Comparison of ENCODE assay signal across 18 cellular contexts in genomic region chr10:73060173-73060572, GRCh38. TPM values are rescaled to one million over a fixed set of nuclear protein-coding genes. Genes with fewer than 3 reads are reported as not detected.
DNase-seq lines count a peak whose midpoint lies in the region; ATAC-seq, FAIRE-seq and TF ChIP-seq lines count a peak whose summit lies in the region.
"Had no signal": no experiment of that assay in that cellular context is flagged by ENCODE, and none has a peak within 500 bp of the region (broad histone marks: within the 10 kb centered on the region; RNA-seq: fewer than 3 reads in every experiment).

No MANE protein-coding gene starts in this region.

- no peak overlapping the region for H3K4me2 ChIP-seq in GM12878 (ENCODE audit: control insufficient read depth, insufficient read depth)
- no peak overlapping the region for H3K4me2 ChIP-seq in PC-3 (ENCODE audit: low read length)

- no peak overlapping the region for H3K4me3 Mint-ChIP-seq in activated naive CD4-positive, alpha-beta T cell treated with anti-CD3 and anti-CD28 coated beads for 36 hours
- no peak overlapping the region for H3K4me3 Mint-ChIP-seq in HFFc6
- H3K4me3 Mint-ChIP-seq: dendritic cell treated with granulocyte-macrophage colony-stimulating factor and Interleukin-4, amounts not matched to agents 40 ng/mL and 50 ng/mL, for 4 days had no signal

- DNase-seq in activated naive CD4-positive, alpha-beta T cell treated with anti-CD3 and anti-CD28 coated beads for 36 hours = no peak
- DNase-seq in activated naive CD4-positive, alpha-beta T cell (lab: John Stamatoyannopoulos, UW) = no peak
- DNase-seq in HFFc6 = no peak
- DNase-seq in GM12878 (ENCODE audit: low read depth, low spot score) = no peak
- no peak for DNase-seq in small intestine
- no peak for DNase-seq in C1 segment of cervical spinal cord (lab: John Stamatoyannopoulos, UW)
- no peak for DNase-seq in PC-3
- no peak for DNase-seq in GM10266 (ENCODE audit: extremely low spot score)
- DNase-seq: activated T-cell treated with anti-CD3 and anti-CD28 coated beads, Interleukin-2, amount 50 U/mL, for 48 hours; adrenal gland; NCI-H2171; NCI-H526 treated with DMSO at 0.1 percent for 48 hours; sigmoid colon; SW 1271 had no signal

- no peak for TF ChIP-seq POLR2A in GM12878 (IDR thresholded peaks at IDR 0.05; ENCODE audit: low read depth, low read length)

- no peak for ATAC-seq in GM12878
- ATAC-seq in PC-3 = no peak

- H3K27me3 ChIP-seq in GM12878 (replicated peaks in 1 of 2; ENCODE audit: control insufficient read depth in 2 of 2, insufficient read depth in 2 of 2, low read length in 1 of 2) (no peaks in the 10 kb centered on the region), small intestine (ENCODE audit: control insufficient read depth in 2 of 2, insufficient read depth in 2 of 2, low read length in 2 of 2) (no peaks in the 10 kb centered on the region), PC-3 (ENCODE audit: low read length) (no peaks in the 10 kb centered on the region)
- H3K27me3 ChIP-seq: adrenal gland, breast epithelium, sigmoid colon had no signal

- SMC1A ChIA-PET in GM12878 (lab: Charles Lee; ENCODE audit: uncharacterized antibody, unreplicated experiment) = interaction anchor here (0.6 to 3.6 kb wide), 3 partner anchors 20 to 366 kb away, joined by 3 to 15 read pairs (median 12); no protein-coding TSS in a partner anchor

- H3K36me3 ChIP-seq in GM12878 (ENCODE audit: control insufficient read depth in 2 of 2, insufficient read depth in 2 of 2, low read length in 1 of 2) (peaks cover 0 to 24% of the 10 kb centered on the region in 2 experiments; a peak in 2 of 4 replicates), small intestine (ENCODE audit: control insufficient read depth in 2 of 2, insufficient read depth in 2 of 2, low read length in 2 of 2) (peaks cover 0 to 2% of the 10 kb centered on the region in 2 donors), PC-3 (ENCODE audit: low read depth, low read length) (peaks cover 37% of the 10 kb centered on the region)
- H3K36me3 ChIP-seq: breast epithelium had no signal

- no peak overlapping the region for H3K4me3 ChIP-seq in GM12878
- no peak overlapping the region for H3K4me3 ChIP-seq in small intestine (ENCODE audit: low read depth in 1 of 2, low read length in 2 of 2)
- H3K4me3 ChIP-seq in PC-3 (ENCODE audit: low read length) = no peak overlapping the region
- H3K4me3 ChIP-seq: adrenal gland, breast epithelium, sigmoid colon had no signal

- H3K36me3 Mint-ChIP-seq in activated naive CD4-positive, alpha-beta T cell treated with anti-CD3 and anti-CD28 coated beads for 36 hours (ENCODE audit: low read depth) = peaks cover 16% of the 10 kb centered on the region
- peaks cover 14% of the 10 kb centered on the region for H3K36me3 Mint-ChIP-seq in HFFc6 (ENCODE audit: low read depth)

- 100% methylated on average over 1 of the region's 1 CpG for WGBS in GM12878 (ENCODE audit: insufficient coverage, insufficient replicate concordance, low lambda C conversion rate, missing lambda C conversion rate)
- 96 to 100% (median 100%) methylated on average over 1 of the region's 1 CpG for WGBS in small intestine, 3 donors

- H3F3A ChIP-seq in PC-3 (ENCODE audit: low read length, unreplicated experiment) = peaks cover 4% of the 10 kb centered on the region

- H3K79me2 ChIP-seq in GM12878 (ENCODE audit: control insufficient read depth, insufficient read depth, low read length) (no peaks in the 10 kb centered on the region; the same call in 1 of the 2 replicates), PC-3 (ENCODE audit: low read length) (no peaks in the 10 kb centered on the region)

- in situ Hi-C loops in GM12878 (cut with MboI) = loop anchor here (5.0 kb wide), 1 partner anchor 703 kb away; no protein-coding TSS in a partner anchor

- H2AFZ ChIP-seq in GM12878 (ENCODE audit: control insufficient read depth, low read depth, low read length) = no peak overlapping the region
- no peak overlapping the region for H2AFZ ChIP-seq in PC-3 (ENCODE audit: low read length)

- intact Hi-C loops in activated naive CD4-positive, alpha-beta T cell treated with anti-CD3 and anti-CD28 coated beads for 36 hours (cut with micrococcal nuclease) = no loop called here
- intact Hi-C loops in GM12878 (cut with micrococcal nuclease; ENCODE audit: unreplicated experiment) (loop anchor here (2.0 kb wide), 1 partner anchor 695 kb away; no protein-coding TSS in a partner anchor), PC-3 (cut with micrococcal nuclease) (loop anchor here (2.0 to 5.0 kb wide), 3 partner anchors 51 to 368 kb away; partner anchors contain the start of gene MCU)

- FAIRE-seq in GM12878 (lab: Jason Lieb, UNC) (no peak), small intestine (lab: Jason Lieb, UNC) (peak; percentile 33)

- POLR2A ChIA-PET in GM12878 (lab: Charles Lee) (no interaction called here), PC-3 (lab: Charles Lee; ENCODE audit: unreplicated experiment) (interaction anchor here (0.5 kb wide), 1 partner anchor 34 kb away, joined by 4 read pairs; no protein-coding TSS in a partner anchor)

- no peak for TF ChIP-seq CTCF in HFFc6 (IDR thresholded peaks at IDR 0.05)
- no peak for TF ChIP-seq CTCF in GM12878 (IDR thresholded peaks at IDR 0.05 in 2 of 3, conservative IDR thresholded peaks at IDR 0.05 in 1 of 3; ENCODE audit: control insufficient read depth in 2 of 3, extremely low read depth in 1 of 3, insufficient read depth in 1 of 3, low read depth in 3 of 3, low read length in 3 of 3)
- no peak for TF ChIP-seq CTCF in PC-3 (conservative IDR thresholded peaks at IDR 0.05; ENCODE audit: low read depth, low read length)
- no peak for TF ChIP-seq CTCF in GM10266 (IDR thresholded peaks at IDR 0.05; ENCODE audit: control insufficient read depth, insufficient read depth, low read depth, missing control alignments)

- BruUV-seq in GM12878 (replicated peaks; lab: Mats Ljungman, UMichigan) (no TSS peak), PC-3 (replicated peaks; lab: Mats Ljungman, UMichigan) (no TSS peak)

- TF ChIP-seq EP300 in GM12878 (IDR thresholded peaks at IDR 0.05; ENCODE audit: borderline replicate concordance in 1 of 2, control insufficient read depth in 1 of 2, low read depth in 2 of 2, low read length in 2 of 2) = no peak

- no peak overlapping the region for H3K27ac ChIP-seq in GM12878 (ENCODE audit: control insufficient read depth, insufficient read depth)
- no peak overlapping the region for H3K27ac ChIP-seq in small intestine (ENCODE audit: low read depth in 1 of 2, low read length in 1 of 2)
- no peak overlapping the region for H3K27ac ChIP-seq in PC-3 (ENCODE audit: low read length)
- H3K27ac ChIP-seq: adrenal gland, breast epithelium, C4-2B, sigmoid colon had no signal

- H3K9ac ChIP-seq in GM12878 (ENCODE audit: control insufficient read depth, insufficient read depth, low read length) = no peak overlapping the region
- no peak overlapping the region for H3K9ac ChIP-seq in PC-3 (ENCODE audit: low read length)

- H3K9me3 Mint-ChIP-seq in activated naive CD4-positive, alpha-beta T cell treated with anti-CD3 and anti-CD28 coated beads for 36 hours = no peaks in the 10 kb centered on the region
- no peaks in the 10 kb centered on the region for H3K9me3 Mint-ChIP-seq in HFFc6
- H3K9me3 Mint-ChIP-seq: dendritic cell treated with granulocyte-macrophage colony-stimulating factor and Interleukin-4, amounts not matched to agents 40 ng/mL and 50 ng/mL, for 4 days had no signal

- RAD21 ChIA-PET in GM12878 (lab: Charles Lee; ENCODE audit: unreplicated experiment) = interaction anchor here (2.2 kb wide), 1 partner anchor 99 kb away, joined by 12 read pairs; no protein-coding TSS in a partner anchor

- no peaks in the 10 kb centered on the region for H4K20me1 ChIP-seq in GM12878 (ENCODE audit: control insufficient read depth, insufficient read depth)
- H4K20me1 ChIP-seq in PC-3 (ENCODE audit: low read length) = no peaks in the 10 kb centered on the region

- no peak for TF ChIP-seq RAD21 in GM12878 (IDR thresholded peaks at IDR 0.05; ENCODE audit: insufficient read depth, low read depth, low read length)

- CTCF ChIA-PET in activated naive CD4-positive, alpha-beta T cell treated with anti-CD3 and anti-CD28 coated beads for 36 hours (lab: Charles Lee) = no interaction called here
- CTCF ChIA-PET in GM12878 (lab: Yijun Ruan, JAX) (interaction anchor here (0.6 to 1.4 kb wide), 2 partner anchors 16 to 127 kb away, joined by 3 to 4 read pairs; no protein-coding TSS in a partner anchor), PC-3 (lab: Charles Lee) (no interaction called here)

- H3K4me1 ChIP-seq in GM12878 (ENCODE audit: control insufficient read depth, insufficient read depth, low read length) (peaks cover 7% of the 10 kb centered on the region; the same call in 1 of the 2 replicates), small intestine (ENCODE audit: control insufficient read depth in 2 of 2, insufficient read depth in 1 of 2, low read depth in 1 of 2, low read length in 1 of 2) (no peaks in the 10 kb centered on the region), PC-3 (ENCODE audit: insufficient read depth, low read length) (no peaks in the 10 kb centered on the region)
- H3K4me1 ChIP-seq: breast epithelium, sigmoid colon had no signal

- H3K9me3 ChIP-seq in GM12878 (replicated peaks; ENCODE audit: control insufficient read depth, insufficient read depth, low read length) (no peaks in the 10 kb centered on the region), small intestine (ENCODE audit: control insufficient read depth, low read depth) (no peaks in the 10 kb centered on the region), PC-3 (ENCODE audit: low read length) (no peaks in the 10 kb centered on the region)
- H3K9me3 ChIP-seq: adrenal gland, breast epithelium, sigmoid colon had no signal

- H3K4me1 Mint-ChIP-seq in activated naive CD4-positive, alpha-beta T cell treated with anti-CD3 and anti-CD28 coated beads for 36 hours (ENCODE audit: low read depth) = peaks cover 10% of the 10 kb centered on the region
- H3K4me1 Mint-ChIP-seq in HFFc6 (ENCODE audit: low read depth) = peaks cover 28% of the 10 kb centered on the region

- peak overlapping the region; percentile 26 for H3K27ac Mint-ChIP-seq in activated naive CD4-positive, alpha-beta T cell treated with anti-CD3 and anti-CD28 coated beads for 36 hours
- peak overlapping the region; percentile 40; the same call in 1 of the 2 replicates for H3K27ac Mint-ChIP-seq in HFFc6
- H3K27ac Mint-ChIP-seq: dendritic cell treated with granulocyte-macrophage colony-stimulating factor and Interleukin-4, amounts not matched to agents 40 ng/mL and 50 ng/mL, for 4 days had no signal

- H3K9me2 ChIP-seq in PC-3 (replicated peaks; ENCODE audit: low read length) = no peaks in the 10 kb centered on the region

- no peaks in the 10 kb centered on the region for H3K27me3 Mint-ChIP-seq in activated naive CD4-positive, alpha-beta T cell treated with anti-CD3 and anti-CD28 coated beads for 36 hours (ENCODE audit: low read depth)
- H3K27me3 Mint-ChIP-seq in HFFc6 (ENCODE audit: insufficient read depth) = no peaks in the 10 kb centered on the region
- H3K27me3 Mint-ChIP-seq: dendritic cell treated with granulocyte-macrophage colony-stimulating factor and Interleukin-4, amounts not matched to agents 40 ng/mL and 50 ng/mL, for 4 days had no signal

RNA-seq across cellular contexts. Expression of gene P4HA1, which starts 36.5 kb away (rescaled TPM):
- 10 to 100 TPM; 15.3 to 15.9 TPM for total RNA-seq in activated naive CD4-positive, alpha-beta T cell treated with anti-CD3 and anti-CD28 coated beads for 36 hours
- total RNA-seq in HFFc6 (2021; fragmentation: NEBNext Ultra II Directional; extraction: Animal tissue kit (Norgen Biotek cat#: 25700)) = 100 to 1,000 TPM; 117 to 192 (median 127) TPM
- 302 and 308 TPM in 2 replicates for total RNA-seq in GM12878 (2013; cell fraction: nucleolus; rRNA removed)
- total RNA-seq in GM12878 (2014; rRNA removed) = 24.9 and 35.0 TPM in 2 replicates
- total RNA-seq in GM12878 (2014; rRNA removed; fragmentation: Illumina TruSeq; extraction: Trizol) = 37.0 and 37.7 TPM in 2 replicates
- total RNA-seq in GM12878 (2021) = 22.4 and 26.5 TPM in 2 replicates
- polyA plus RNA-seq in GM12878 (2011; ENCODE audit: low read depth) = 75.0 TPM
- 160 and 283 TPM in 2 replicates for polyA plus RNA-seq in GM12878 (2011; rRNA removed)
- 36.4 and 65.0 TPM in 2 replicates for polyA plus RNA-seq in GM12878 (2011; cell fraction: cytosol; rRNA removed)
- 53.7 and 89.3 TPM in 2 replicates for polyA plus RNA-seq in GM12878 (2011; cell fraction: nucleus; rRNA removed)
- polyA plus RNA-seq in GM12878 (2012) = 99.3 and 136 TPM in 2 replicates
- 23.3 and 28.2 TPM in 2 replicates for polyA plus RNA-seq in GM12878 (2014; fragmentation: Illumina TruSeq; extraction: Trizol)
- 10 to 100 TPM; 15.0 to 17.6 TPM for polyA plus RNA-seq in GM12878 (2014; fragmentation: Nextera tagmentation; extraction: Ambion mirVana)
- 13.5 and 16.0 TPM in 2 replicates for polyA plus RNA-seq in GM12878 (2014; rRNA removed)
- 10 to 100 TPM; 31.4 to 37.4 TPM for polyA plus RNA-seq in GM12878 (2016; fragmentation: Nextera tagmentation; extraction: Ambion mirVana)
- polyA minus RNA-seq in GM12878 (2011; rRNA and poly(A)+ RNA removed) = 87.3 and 113 TPM in 2 replicates
- polyA minus RNA-seq in GM12878 (2011; cell fraction: cytosol; rRNA and poly(A)+ RNA removed) = 31.3 and 35.0 TPM in 2 replicates
- polyA minus RNA-seq in GM12878 (2011; cell fraction: nucleus; rRNA and poly(A)+ RNA removed) = 51.1 and 53.1 TPM in 2 replicates
- 10 to 100 TPM in 1 of 3 donors, 1 to 10 TPM in 2; 2.7 to 10.6 (median 3.0) TPM for polyA plus RNA-seq in small intestine
- total RNA-seq in PC-3 (2014; rRNA removed) = 164 and 181 TPM in 2 replicates

RNA-seq across cellular contexts. Expression of gene NUDT13, which starts 50.1 kb away (rescaled TPM):
- total RNA-seq in activated naive CD4-positive, alpha-beta T cell treated with anti-CD3 and anti-CD28 coated beads for 36 hours = under 1 TPM; 0.72 to 0.83 TPM
- total RNA-seq in HFFc6 (2021; fragmentation: NEBNext Ultra II Directional; extraction: Animal tissue kit (Norgen Biotek cat#: 25700)) = 1 to 10 TPM; 1.3 to 2.3 (median 2.1) TPM
- 5.3 and 5.6 TPM in 2 replicates for total RNA-seq in GM12878 (2013; cell fraction: nucleolus; rRNA removed)
- total RNA-seq in GM12878 (2014; rRNA removed) = 1.0 and 1.5 TPM in 2 replicates
- total RNA-seq in GM12878 (2014; rRNA removed; fragmentation: Illumina TruSeq; extraction: Trizol) = 1.4 and 1.9 TPM in 2 replicates
- 0.72 and 0.88 TPM in 2 replicates for total RNA-seq in GM12878 (2021)
- 2.8 TPM for polyA plus RNA-seq in GM12878 (2011; ENCODE audit: low read depth)
- 6.1 and 7.3 TPM in 2 replicates for polyA plus RNA-seq in GM12878 (2011; rRNA removed)
- polyA plus RNA-seq in GM12878 (2011; cell fraction: cytosol; rRNA removed) = 3.7 and 4.6 TPM in 2 replicates
- 4.7 and 5.1 TPM in 2 replicates for polyA plus RNA-seq in GM12878 (2011; cell fraction: nucleus; rRNA removed)
- polyA plus RNA-seq in GM12878 (2012) = 3.5 and 3.7 TPM in 2 replicates
- polyA plus RNA-seq in GM12878 (2014; fragmentation: Illumina TruSeq; extraction: Trizol) = 2.1 and 2.6 TPM in 2 replicates
- 1 to 10 TPM; 1.5 to 2.6 TPM for polyA plus RNA-seq in GM12878 (2014; fragmentation: Nextera tagmentation; extraction: Ambion mirVana)
- 1.4 and 2.6 TPM in 2 replicates for polyA plus RNA-seq in GM12878 (2014; rRNA removed)
- polyA plus RNA-seq in GM12878 (2016; fragmentation: Nextera tagmentation; extraction: Ambion mirVana) = 1 to 10 TPM; 1.1 to 1.9 TPM
- 2.0 and 2.5 TPM in 2 replicates for polyA minus RNA-seq in GM12878 (2011; rRNA and poly(A)+ RNA removed)
- 2.7 TPM in 1 of 2 replicates, not detected in the other for polyA minus RNA-seq in GM12878 (2011; cell fraction: cytosol; rRNA and poly(A)+ RNA removed)
- polyA minus RNA-seq in GM12878 (2011; cell fraction: nucleus; rRNA and poly(A)+ RNA removed) = 0.73 and 1.3 TPM in 2 replicates
- 1 to 10 TPM; 1.9 to 2.4 (median 2.0) TPM for polyA plus RNA-seq in small intestine
- 1.1 and 1.8 TPM in 2 replicates for total RNA-seq in PC-3 (2014; rRNA removed)
- total RNA-seq: G401 had no signal
